ENCODE assay signal across 8 cellular contexts in genomic region chr10:51389415-51390342, GRCh38.
A peak's percentile ranks its signal among the peaks of the same experiment; 100 is the strongest.
DNase-seq lines count a peak whose midpoint lies in the region; ATAC-seq and TF ChIP-seq lines count a peak whose summit lies in the region.

No MANE protein-coding gene starts in this region.

- H3K27me3 Mint-ChIP-seq in natural killer cell (ENCODE audit: low read depth in 2 of 2), result no peaks in the 10 kb centered on the region

- no peaks in the 10 kb centered on the region for H3K4me1 ChIP-seq in HAP-1

- no peaks in the 10 kb centered on the region for H3K36me3 ChIP-seq in HAP-1 (replicated peaks)

- no peaks in the 10 kb centered on the region; the same call in 1 of the 2 replicates for H3K27me3 ChIP-seq in HAP-1 (ENCODE audit: low read depth)

- peak; percentile 95 for TF ChIP-seq CTCF in LNCAP (IDR thresholded peaks at IDR 0.05)
- TF ChIP-seq CTCF in natural killer cell (IDR thresholded peaks at IDR 0.05), result peak; percentile 29

- H3K27ac Mint-ChIP-seq in natural killer cell, result no peak overlapping the region

- peak; percentile 39 for ATAC-seq in esophagus mucosa
- peak in 2 of 3 donors; percentile 44 to 60 for ATAC-seq in natural killer cell

- H3K9me3 ChIP-seq in HAP-1, result no peaks in the 10 kb centered on the region

- H3K9me3 Mint-ChIP-seq in natural killer cell, result no peaks in the 10 kb centered on the region

- DNase-seq in activated T-cell treated with anti-CD3 and anti-CD28 coated beads for 1 hour (ENCODE audit: low read depth) (peak; percentile 12), activated T-cell treated with anti-CD3 and anti-CD28 coated beads for 4 hours (no peak), HAP-1 (ENCODE audit: low spot score in 2 of 2) (peak; percentile 45 to 66), natural killer cell (no peak), NCI-H187 (lab: John Stamatoyannopoulos, UW) (no peak)
- DNase-seq in activated CD4-positive, alpha-beta T cell treated with anti-CD3 and anti-CD28 coated beads for 4 hours, result peak; percentile 6 to 7

- intact Hi-C loops in natural killer cell (cut with micrococcal nuclease), result no loop called here

- in situ Hi-C loops in HAP-1 (cut with MboI; ENCODE audit: low sequenced_read_pairs), result loop anchor here (25.0 kb wide), 1 partner anchor 823 kb away; no protein-coding TSS in a partner anchor

- no peaks in the 10 kb centered on the region for H3K36me3 Mint-ChIP-seq in natural killer cell

- H3K4me1 Mint-ChIP-seq in natural killer cell, result no peaks in the 10 kb centered on the region

- H3K4me3 ChIP-seq in HAP-1, result no peak overlapping the region

- no peak overlapping the region for H3K4me3 Mint-ChIP-seq in natural killer cell

Comparison
In these comparisons a context has a peak if more than half of its experiments do, and no peak if none do; other contexts are left out.
1. DNase-seq: peak in activated T-cell treated with anti-CD3 and anti-CD28 coated beads for 1 hour (single experiment), HAP-1 (2 of 2) and activated CD4-positive, alpha-beta T cell treated with anti-CD3 and anti-CD28 coated beads for 4 hours (2 of 2); none in activated T-cell treated with anti-CD3 and anti-CD28 coated beads for 4 hours (single experiment), natural killer cell (single experiment) and NCI-H187 (0 of 2).